8 cellular contexts compared by ENCODE assay signal in genomic region chr11:44899959-44900358, GRCh38. TPM values are rescaled to one million over a fixed set of nuclear protein-coding genes. Genes with fewer than 3 reads are reported as not detected.
DNase-seq lines count a peak whose midpoint lies in the region; ATAC-seq and TF ChIP-seq lines count a peak whose summit lies in the region.

No MANE protein-coding gene starts in this region.

- H3K27me3 Mint-ChIP-seq in progenitor cell of endocrine pancreas, result no peaks in the 10 kb centered on the region

- no peaks in the 10 kb centered on the region for H3K9me3 ChIP-seq in suprapubic skin

- in situ Hi-C loops in brain microvascular endothelial cell (cut with HindIII; ENCODE audit: low pct_ligation_motif_present, low sequenced_read_pairs), result no loop called here

- no peak for TF ChIP-seq EP300 in suprapubic skin (IDR thresholded peaks at IDR 0.05)

- peaks cover 9% of the 10 kb centered on the region for H3K27me3 ChIP-seq in brain microvascular endothelial cell (replicated peaks)
- H3K27me3 ChIP-seq in suprapubic skin, result no peaks in the 10 kb centered on the region

- peaks cover 4% of the 10 kb centered on the region for H3K36me3 Mint-ChIP-seq in progenitor cell of endocrine pancreas (ENCODE audit: insufficient read depth)

- no peak for TF ChIP-seq POLR2A in suprapubic skin (IDR thresholded peaks at IDR 0.05)

- no peak overlapping the region for H3K27ac ChIP-seq in brain microvascular endothelial cell
- no peak overlapping the region for H3K27ac ChIP-seq in suprapubic skin

- no peaks in the 10 kb centered on the region for H3K4me1 Mint-ChIP-seq in progenitor cell of endocrine pancreas (ENCODE audit: low read depth)

- 93% methylated on average over 3 of the region's 3 CpGs for WGBS in suprapubic skin

- H3K9me3 Mint-ChIP-seq in progenitor cell of endocrine pancreas (ENCODE audit: low read depth), result no peaks in the 10 kb centered on the region

- DNase-seq in NCI-H2227 (lab: John Stamatoyannopoulos, UW; ENCODE audit: unreplicated experiment) (peak; percentile 10), NCI-H2227 treated with DMSO at 0.1 percent for 48 hours (lab: John Stamatoyannopoulos, UW) (no peak), NCI-H82 (lab: John Stamatoyannopoulos, UW) (peak; percentile 77), brain microvascular endothelial cell (peak; percentile 76), progenitor cell of endocrine pancreas (ENCODE audit: low spot score, unreplicated experiment) (no peak), suprapubic skin (ENCODE audit: low spot score in 2 of 2) (no peak)
- DNase-seq in stimulated activated CD4-positive, alpha-beta T cell treated with anti-CD3 and anti-CD28 coated beads, Interleukin-12 subunit alpha, Interleukin-12 subunit beta, amount 100 ng/mL, for 48 hours (ENCODE audit: low read depth in 2 of 3, low spot score in 1 of 3), result peak; percentile 26 to 44 (median 34)

- ATAC-seq in GM18858 (IDR thresholded peaks at IDR 0.05; ENCODE audit: unreplicated experiment), result no peak

- no peak overlapping the region for H3K27ac Mint-ChIP-seq in progenitor cell of endocrine pancreas

- H3K4me3 ChIP-seq in brain microvascular endothelial cell (ENCODE audit: low read depth, low read length), result no peak overlapping the region
- no peak overlapping the region for H3K4me3 ChIP-seq in suprapubic skin

- H3K4me3 Mint-ChIP-seq in progenitor cell of endocrine pancreas (ENCODE audit: low read depth), result no peak overlapping the region

- no peak for TF ChIP-seq CTCF in brain microvascular endothelial cell (IDR thresholded peaks at IDR 0.05; ENCODE audit: low read depth, low read length, missing control alignments)
- no peak for TF ChIP-seq CTCF in progenitor cell of endocrine pancreas (IDR thresholded peaks at IDR 0.05; ENCODE audit: unreplicated experiment)
- no peak for TF ChIP-seq CTCF in suprapubic skin (IDR thresholded peaks at IDR 0.05)

- H3K36me3 ChIP-seq in brain microvascular endothelial cell (replicated peaks) (no peaks in the 10 kb centered on the region), suprapubic skin (no peaks in the 10 kb centered on the region)

- H3K4me1 ChIP-seq in suprapubic skin, result no peaks in the 10 kb centered on the region

RNA-seq across cellular contexts. Expression of gene TP53I11, which starts 50.7 kb away (rescaled TPM):
- total RNA-seq in progenitor cell of endocrine pancreas (71.8 and 82.8 TPM in 2 replicates), suprapubic skin (10 to 100 TPM; 58.0 to 91.5 (median 70.6) TPM)

Comparison
In these comparisons a context has a peak if more than half of its experiments do, and no peak if none do; other contexts are left out.
1. DNase-seq: peak in NCI-H2227 (single experiment), NCI-H82 (single experiment), brain microvascular endothelial cell (single experiment) and stimulated activated CD4-positive, alpha-beta T cell treated with anti-CD3 and anti-CD28 coated beads, Interleukin-12 subunit alpha, Interleukin-12 subunit beta, amount 100 ng/mL, for 48 hours (3 of 3); none in NCI-H2227 treated with DMSO at 0.1 percent for 48 hours (single experiment), progenitor cell of endocrine pancreas (single experiment) and suprapubic skin (0 of 2).